Comparison of ENCODE assay signal across 1 cellular context in the genomic region with DNA sequence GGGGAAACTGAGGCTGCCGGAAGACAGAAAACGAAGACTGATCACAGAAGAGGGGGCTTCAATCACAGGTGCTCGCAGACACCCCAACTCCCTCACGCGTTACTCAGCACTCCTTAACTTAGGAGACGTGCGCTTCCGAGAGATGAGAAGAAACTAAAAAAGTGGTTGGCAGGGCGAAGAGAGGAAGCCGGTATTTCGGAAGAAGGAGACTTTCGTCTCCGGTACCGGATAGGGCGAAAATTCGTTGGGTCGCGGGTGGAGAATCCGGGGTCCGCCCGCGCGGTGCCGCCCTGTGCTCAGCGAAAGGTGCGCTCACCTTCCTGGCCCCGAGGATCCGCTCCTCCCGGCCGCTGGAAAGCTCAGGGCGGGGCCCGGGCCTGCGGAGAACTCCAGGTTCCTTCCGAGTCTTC.
TF ChIP-seq lines count a peak whose summit lies in the region.

No MANE protein-coding gene starts in this region.

TF ChIP-seq in HepG2, 621 proteins besides CTCF, POLR2A, EP300 and RAD21 (continues in another document):
- TF ChIP-seq ZSCAN12 (CRISPR knock-in tag; IDR thresholded peaks at IDR 0.05) (no peak), MTA1 (CRISPR knock-in tag; IDR thresholded peaks at IDR 0.05; ENCODE audit: borderline replicate concordance) (no peak), GFI1 (CRISPR knock-in tag; IDR thresholded peaks at IDR 0.05; ENCODE audit: borderline replicate concordance) (0 out of 2 replicates have a peak, but pooled peaks have one; percentile 68), ZFP36L2 (CRISPR knock-in tag; IDR thresholded peaks at IDR 0.05) (0 out of 2 replicates have a peak, but pooled peaks have one; percentile 20), ZNF782 (CRISPR knock-in tag; IDR thresholded peaks at IDR 0.05; ENCODE audit: borderline replicate concordance) (no peak), SALL1 (CRISPR knock-in tag; IDR thresholded peaks at IDR 0.05) (no peak), ZFP90 (CRISPR knock-in tag; IDR thresholded peaks at IDR 0.05; ENCODE audit: borderline replicate concordance) (0 out of 2 replicates have a peak, but pooled peaks have one; percentile 11), TARDBP (CRISPR knock-in tag; IDR thresholded peaks at IDR 0.05) (0 out of 2 replicates have a peak, but pooled peaks have one; percentile 6), ZNF530 (CRISPR knock-in tag; IDR thresholded peaks at IDR 0.05; ENCODE audit: low read depth) (no peak), ZNF230 (CRISPR knock-in tag; IDR thresholded peaks at IDR 0.05) (no peak), FOXA1 (IDR thresholded peaks at IDR 0.05) (no peak), FOXA1 (CRISPR knock-in tag; IDR thresholded peaks at IDR 0.05) (0 out of 2 replicates have a peak, but pooled peaks have one; percentile 2), ZBTB42 (CRISPR knock-in tag; IDR thresholded peaks at IDR 0.05) (0 out of 2 replicates have a peak, but pooled peaks have one; percentile 15), NR1H2 (CRISPR knock-in tag; IDR thresholded peaks at IDR 0.05; ENCODE audit: borderline replicate concordance, low read depth) (0 out of 2 replicates have a peak, but pooled peaks have one; percentile 35), ZNF564 (CRISPR knock-in tag; IDR thresholded peaks at IDR 0.05) (0 out of 2 replicates have a peak, but pooled peaks have one; percentile 8), CHD2 (IDR thresholded peaks at IDR 0.05; ENCODE audit: low read depth, low read length) (no peak), SP4 (CRISPR knock-in tag; IDR thresholded peaks at IDR 0.05) (no peak), SPEN (CRISPR knock-in tag; IDR thresholded peaks at IDR 0.05; ENCODE audit: low read depth) (no peak), ZNF382 (CRISPR knock-in tag; IDR thresholded peaks at IDR 0.05; ENCODE audit: borderline replicate concordance) (no peak), ZNF788 (CRISPR knock-in tag; IDR thresholded peaks at IDR 0.05; ENCODE audit: borderline replicate concordance) (no peak), SCMH1 (CRISPR knock-in tag; IDR thresholded peaks at IDR 0.05; ENCODE audit: borderline replicate concordance) (no peak), SMYD3 (CRISPR knock-in tag; IDR thresholded peaks at IDR 0.05) (0 out of 2 replicates have a peak, but pooled peaks have one; percentile 39)
- TF ChIP-seq, protein P1, sequence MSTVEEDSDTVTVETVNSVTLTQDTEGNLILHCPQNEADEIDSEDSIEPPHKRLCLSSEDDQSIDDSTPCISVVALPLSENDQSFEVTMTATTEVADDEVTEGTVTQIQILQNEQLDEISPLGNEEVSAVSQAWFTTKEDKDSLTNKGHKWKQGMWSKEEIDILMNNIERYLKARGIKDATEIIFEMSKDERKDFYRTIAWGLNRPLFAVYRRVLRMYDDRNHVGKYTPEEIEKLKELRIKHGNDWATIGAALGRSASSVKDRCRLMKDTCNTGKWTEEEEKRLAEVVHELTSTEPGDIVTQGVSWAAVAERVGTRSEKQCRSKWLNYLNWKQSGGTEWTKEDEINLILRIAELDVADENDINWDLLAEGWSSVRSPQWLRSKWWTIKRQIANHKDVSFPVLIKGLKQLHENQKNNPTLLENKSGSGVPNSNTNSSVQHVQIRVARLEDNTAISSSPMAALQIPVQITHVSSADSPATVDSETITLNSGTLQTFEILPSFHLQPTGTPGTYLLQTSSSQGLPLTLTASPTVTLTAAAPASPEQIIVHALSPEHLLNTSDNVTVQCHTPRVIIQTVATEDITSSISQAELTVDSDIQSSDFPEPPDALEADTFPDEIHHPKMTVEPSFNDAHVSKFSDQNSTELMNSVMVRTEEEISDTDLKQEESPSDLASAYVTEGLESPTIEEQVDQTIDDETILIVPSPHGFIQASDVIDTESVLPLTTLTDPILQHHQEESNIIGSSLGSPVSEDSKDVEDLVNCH (CRISPR knock-in tag; IDR thresholded peaks at IDR 0.05) = no peak
- TF ChIP-seq, protein P2, sequence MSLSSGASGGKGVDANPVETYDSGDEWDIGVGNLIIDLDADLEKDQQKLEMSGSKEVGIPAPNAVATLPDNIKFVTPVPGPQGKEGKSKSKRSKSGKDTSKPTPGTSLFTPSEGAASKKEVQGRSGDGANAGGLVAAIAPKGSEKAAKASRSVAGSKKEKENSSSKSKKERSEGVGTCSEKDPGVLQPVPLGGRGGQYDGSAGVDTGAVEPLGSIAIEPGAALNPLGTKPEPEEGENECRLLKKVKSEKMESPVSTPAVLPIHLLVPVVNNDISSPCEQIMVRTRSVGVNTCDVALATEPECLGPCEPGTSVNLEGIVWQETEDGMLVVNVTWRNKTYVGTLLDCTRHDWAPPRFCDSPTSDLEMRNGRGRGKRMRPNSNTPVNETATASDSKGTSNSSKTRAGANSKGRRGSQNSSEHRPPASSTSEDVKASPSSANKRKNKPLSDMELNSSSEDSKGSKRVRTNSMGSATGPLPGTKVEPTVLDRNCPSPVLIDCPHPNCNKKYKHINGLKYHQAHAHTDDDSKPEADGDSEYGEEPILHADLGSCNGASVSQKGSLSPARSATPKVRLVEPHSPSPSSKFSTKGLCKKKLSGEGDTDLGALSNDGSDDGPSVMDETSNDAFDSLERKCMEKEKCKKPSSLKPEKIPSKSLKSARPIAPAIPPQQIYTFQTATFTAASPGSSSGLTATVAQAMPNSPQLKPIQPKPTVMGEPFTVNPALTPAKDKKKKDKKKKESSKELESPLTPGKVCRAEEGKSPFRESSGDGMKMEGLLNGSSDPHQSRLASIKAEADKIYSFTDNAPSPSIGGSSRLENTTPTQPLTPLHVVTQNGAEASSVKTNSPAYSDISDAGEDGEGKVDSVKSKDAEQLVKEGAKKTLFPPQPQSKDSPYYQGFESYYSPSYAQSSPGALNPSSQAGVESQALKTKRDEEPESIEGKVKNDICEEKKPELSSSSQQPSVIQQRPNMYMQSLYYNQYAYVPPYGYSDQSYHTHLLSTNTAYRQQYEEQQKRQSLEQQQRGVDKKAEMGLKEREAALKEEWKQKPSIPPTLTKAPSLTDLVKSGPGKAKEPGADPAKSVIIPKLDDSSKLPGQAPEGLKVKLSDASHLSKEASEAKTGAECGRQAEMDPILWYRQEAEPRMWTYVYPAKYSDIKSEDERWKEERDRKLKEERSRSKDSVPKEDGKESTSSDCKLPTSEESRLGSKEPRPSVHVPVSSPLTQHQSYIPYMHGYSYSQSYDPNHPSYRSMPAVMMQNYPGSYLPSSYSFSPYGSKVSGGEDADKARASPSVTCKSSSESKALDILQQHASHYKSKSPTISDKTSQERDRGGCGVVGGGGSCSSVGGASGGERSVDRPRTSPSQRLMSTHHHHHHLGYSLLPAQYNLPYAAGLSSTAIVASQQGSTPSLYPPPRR (CRISPR knock-in tag; IDR thresholded peaks at IDR 0.05; ENCODE audit: borderline replicate concordance) = 0 out of 2 replicates have a peak, but pooled peaks have one; percentile 2
- TF ChIP-seq, protein P3, sequence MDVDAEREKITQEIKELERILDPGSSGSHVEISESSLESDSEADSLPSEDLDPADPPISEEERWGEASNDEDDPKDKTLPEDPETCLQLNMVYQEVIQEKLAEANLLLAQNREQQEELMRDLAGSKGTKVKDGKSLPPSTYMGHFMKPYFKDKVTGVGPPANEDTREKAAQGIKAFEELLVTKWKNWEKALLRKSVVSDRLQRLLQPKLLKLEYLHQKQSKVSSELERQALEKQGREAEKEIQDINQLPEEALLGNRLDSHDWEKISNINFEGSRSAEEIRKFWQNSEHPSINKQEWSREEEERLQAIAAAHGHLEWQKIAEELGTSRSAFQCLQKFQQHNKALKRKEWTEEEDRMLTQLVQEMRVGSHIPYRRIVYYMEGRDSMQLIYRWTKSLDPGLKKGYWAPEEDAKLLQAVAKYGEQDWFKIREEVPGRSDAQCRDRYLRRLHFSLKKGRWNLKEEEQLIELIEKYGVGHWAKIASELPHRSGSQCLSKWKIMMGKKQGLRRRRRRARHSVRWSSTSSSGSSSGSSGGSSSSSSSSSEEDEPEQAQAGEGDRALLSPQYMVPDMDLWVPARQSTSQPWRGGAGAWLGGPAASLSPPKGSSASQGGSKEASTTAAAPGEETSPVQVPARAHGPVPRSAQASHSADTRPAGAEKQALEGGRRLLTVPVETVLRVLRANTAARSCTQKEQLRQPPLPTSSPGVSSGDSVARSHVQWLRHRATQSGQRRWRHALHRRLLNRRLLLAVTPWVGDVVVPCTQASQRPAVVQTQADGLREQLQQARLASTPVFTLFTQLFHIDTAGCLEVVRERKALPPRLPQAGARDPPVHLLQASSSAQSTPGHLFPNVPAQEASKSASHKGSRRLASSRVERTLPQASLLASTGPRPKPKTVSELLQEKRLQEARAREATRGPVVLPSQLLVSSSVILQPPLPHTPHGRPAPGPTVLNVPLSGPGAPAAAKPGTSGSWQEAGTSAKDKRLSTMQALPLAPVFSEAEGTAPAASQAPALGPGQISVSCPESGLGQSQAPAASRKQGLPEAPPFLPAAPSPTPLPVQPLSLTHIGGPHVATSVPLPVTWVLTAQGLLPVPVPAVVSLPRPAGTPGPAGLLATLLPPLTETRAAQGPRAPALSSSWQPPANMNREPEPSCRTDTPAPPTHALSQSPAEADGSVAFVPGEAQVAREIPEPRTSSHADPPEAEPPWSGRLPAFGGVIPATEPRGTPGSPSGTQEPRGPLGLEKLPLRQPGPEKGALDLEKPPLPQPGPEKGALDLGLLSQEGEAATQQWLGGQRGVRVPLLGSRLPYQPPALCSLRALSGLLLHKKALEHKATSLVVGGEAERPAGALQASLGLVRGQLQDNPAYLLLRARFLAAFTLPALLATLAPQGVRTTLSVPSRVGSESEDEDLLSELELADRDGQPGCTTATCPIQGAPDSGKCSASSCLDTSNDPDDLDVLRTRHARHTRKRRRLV (CRISPR knock-in tag; IDR thresholded peaks at IDR 0.05) = no peak
- TF ChIP-seq, protein P4, sequence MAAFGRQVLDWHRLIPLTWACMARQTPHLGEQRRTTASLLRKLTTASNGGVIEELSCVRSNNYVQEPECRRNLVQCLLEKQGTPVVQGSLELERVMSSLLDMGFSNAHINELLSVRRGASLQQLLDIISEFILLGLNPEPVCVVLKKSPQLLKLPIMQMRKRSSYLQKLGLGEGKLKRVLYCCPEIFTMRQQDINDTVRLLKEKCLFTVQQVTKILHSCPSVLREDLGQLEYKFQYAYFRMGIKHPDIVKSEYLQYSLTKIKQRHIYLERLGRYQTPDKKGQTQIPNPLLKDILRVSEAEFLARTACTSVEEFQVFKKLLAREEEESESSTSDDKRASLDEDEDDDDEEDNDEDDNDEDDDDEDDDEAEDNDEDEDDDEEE (CRISPR knock-in tag; IDR thresholded peaks at IDR 0.05) = peak; percentile 25; the same call in 1 of the 2 replicates
- TF ChIP-seq, protein P5, sequence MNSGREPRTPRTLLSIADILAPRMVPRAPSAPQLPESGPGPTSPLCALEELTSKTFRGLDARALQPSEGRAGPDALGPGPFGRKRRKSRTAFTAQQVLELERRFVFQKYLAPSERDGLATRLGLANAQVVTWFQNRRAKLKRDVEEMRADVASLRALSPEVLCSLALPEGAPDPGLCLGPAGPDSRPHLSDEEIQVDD (CRISPR knock-in tag; IDR thresholded peaks at IDR 0.05; ENCODE audit: borderline replicate concordance) = peak; percentile 13; the same call in 1 of the 2 replicates
- TF ChIP-seq, protein P6, sequence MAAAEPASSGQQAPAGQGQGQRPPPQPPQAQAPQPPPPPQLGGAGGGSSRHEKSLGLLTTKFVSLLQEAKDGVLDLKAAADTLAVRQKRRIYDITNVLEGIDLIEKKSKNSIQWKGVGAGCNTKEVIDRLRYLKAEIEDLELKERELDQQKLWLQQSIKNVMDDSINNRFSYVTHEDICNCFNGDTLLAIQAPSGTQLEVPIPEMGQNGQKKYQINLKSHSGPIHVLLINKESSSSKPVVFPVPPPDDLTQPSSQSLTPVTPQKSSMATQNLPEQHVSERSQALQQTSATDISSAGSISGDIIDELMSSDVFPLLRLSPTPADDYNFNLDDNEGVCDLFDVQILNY (CRISPR knock-in tag; conservative IDR thresholded peaks at IDR 0.05) = no peak
- TF ChIP-seq, protein P7, sequence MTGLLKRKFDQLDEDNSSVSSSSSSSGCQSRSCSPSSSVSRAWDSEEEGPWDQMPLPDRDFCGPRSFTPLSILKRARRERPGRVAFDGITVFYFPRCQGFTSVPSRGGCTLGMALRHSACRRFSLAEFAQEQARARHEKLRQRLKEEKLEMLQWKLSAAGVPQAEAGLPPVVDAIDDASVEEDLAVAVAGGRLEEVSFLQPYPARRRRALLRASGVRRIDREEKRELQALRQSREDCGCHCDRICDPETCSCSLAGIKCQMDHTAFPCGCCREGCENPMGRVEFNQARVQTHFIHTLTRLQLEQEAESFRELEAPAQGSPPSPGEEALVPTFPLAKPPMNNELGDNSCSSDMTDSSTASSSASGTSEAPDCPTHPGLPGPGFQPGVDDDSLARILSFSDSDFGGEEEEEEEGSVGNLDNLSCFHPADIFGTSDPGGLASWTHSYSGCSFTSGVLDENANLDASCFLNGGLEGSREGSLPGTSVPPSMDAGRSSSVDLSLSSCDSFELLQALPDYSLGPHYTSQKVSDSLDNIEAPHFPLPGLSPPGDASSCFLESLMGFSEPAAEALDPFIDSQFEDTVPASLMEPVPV (CRISPR knock-in tag; IDR thresholded peaks at IDR 0.05) = 0 out of 2 replicates have a peak, but pooled peaks have one; percentile 15
- TF ChIP-seq, protein P8, sequence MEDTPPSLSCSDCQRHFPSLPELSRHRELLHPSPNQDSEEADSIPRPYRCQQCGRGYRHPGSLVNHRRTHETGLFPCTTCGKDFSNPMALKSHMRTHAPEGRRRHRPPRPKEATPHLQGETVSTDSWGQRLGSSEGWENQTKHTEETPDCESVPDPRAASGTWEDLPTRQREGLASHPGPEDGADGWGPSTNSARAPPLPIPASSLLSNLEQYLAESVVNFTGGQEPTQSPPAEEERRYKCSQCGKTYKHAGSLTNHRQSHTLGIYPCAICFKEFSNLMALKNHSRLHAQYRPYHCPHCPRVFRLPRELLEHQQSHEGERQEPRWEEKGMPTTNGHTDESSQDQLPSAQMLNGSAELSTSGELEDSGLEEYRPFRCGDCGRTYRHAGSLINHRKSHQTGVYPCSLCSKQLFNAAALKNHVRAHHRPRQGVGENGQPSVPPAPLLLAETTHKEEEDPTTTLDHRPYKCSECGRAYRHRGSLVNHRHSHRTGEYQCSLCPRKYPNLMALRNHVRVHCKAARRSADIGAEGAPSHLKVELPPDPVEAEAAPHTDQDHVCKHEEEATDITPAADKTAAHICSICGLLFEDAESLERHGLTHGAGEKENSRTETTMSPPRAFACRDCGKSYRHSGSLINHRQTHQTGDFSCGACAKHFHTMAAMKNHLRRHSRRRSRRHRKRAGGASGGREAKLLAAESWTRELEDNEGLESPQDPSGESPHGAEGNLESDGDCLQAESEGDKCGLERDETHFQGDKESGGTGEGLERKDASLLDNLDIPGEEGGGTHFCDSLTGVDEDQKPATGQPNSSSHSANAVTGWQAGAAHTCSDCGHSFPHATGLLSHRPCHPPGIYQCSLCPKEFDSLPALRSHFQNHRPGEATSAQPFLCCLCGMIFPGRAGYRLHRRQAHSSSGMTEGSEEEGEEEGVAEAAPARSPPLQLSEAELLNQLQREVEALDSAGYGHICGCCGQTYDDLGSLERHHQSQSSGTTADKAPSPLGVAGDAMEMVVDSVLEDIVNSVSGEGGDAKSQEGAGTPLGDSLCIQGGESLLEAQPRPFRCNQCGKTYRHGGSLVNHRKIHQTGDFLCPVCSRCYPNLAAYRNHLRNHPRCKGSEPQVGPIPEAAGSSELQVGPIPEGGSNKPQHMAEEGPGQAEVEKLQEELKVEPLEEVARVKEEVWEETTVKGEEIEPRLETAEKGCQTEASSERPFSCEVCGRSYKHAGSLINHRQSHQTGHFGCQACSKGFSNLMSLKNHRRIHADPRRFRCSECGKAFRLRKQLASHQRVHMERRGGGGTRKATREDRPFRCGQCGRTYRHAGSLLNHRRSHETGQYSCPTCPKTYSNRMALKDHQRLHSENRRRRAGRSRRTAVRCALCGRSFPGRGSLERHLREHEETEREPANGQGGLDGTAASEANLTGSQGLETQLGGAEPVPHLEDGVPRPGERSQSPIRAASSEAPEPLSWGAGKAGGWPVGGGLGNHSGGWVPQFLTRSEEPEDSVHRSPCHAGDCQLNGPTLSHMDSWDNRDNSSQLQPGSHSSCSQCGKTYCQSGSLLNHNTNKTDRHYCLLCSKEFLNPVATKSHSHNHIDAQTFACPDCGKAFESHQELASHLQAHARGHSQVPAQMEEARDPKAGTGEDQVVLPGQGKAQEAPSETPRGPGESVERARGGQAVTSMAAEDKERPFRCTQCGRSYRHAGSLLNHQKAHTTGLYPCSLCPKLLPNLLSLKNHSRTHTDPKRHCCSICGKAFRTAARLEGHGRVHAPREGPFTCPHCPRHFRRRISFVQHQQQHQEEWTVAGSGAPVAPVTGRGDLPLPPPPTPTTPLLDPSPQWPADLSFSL (CRISPR knock-in tag; IDR thresholded peaks at IDR 0.05) = 0 out of 2 replicates have a peak, but pooled peaks have one; percentile 78
